In genomic region chr5:80238778-80239679, GRCh38 we compare ENCODE assay signal across 9 cellular contexts. TPM values are rescaled to one million over a fixed set of nuclear protein-coding genes. Genes with fewer than 3 reads are reported as not detected.
A peak's percentile ranks its signal among the peaks of the same experiment; 100 is the strongest.
DNase-seq lines count a peak whose midpoint lies in the region; ATAC-seq lines count a peak whose summit lies in the region.
"Had no signal": no experiment of that assay in that cellular context is flagged by ENCODE, and none has a peak within 500 bp of the region (broad histone marks: within the 10 kb centered on the region; RNA-seq: fewer than 3 reads in every experiment).

No MANE protein-coding gene starts in this region.

- H3K27me3 ChIP-seq in trophoblast cell (ENCODE audit: insufficient read depth, low read length), result no peaks in the 10 kb centered on the region
- H3K27me3 ChIP-seq: SJSA1 had no signal

- H3K79me2 ChIP-seq in trophoblast cell (ENCODE audit: control insufficient read depth, insufficient read depth, low read length, poor library complexity), result peaks cover 7% of the 10 kb centered on the region

- peak overlapping the region; percentile 29 for H3K4me3 Mint-ChIP-seq in activated T-cell treated with anti-CD3 and anti-CD28 coated beads, Interleukin-2, amount 50 U/mL, for 4 hours
- no peak overlapping the region for H3K4me3 Mint-ChIP-seq in activated CD8-positive, alpha-beta T cell treated with anti-CD3 and anti-CD28 coated beads, Interleukin-2, amount 10 ng/mL, durations not matched to agents 7 days and 5 days
- peak overlapping the region; percentile 29 to 33 for H3K4me3 Mint-ChIP-seq in stimulated activated naive B cell treated with anti-CD40 and anti-IgM and Interleukin-4, amounts not matched to agents 10 μg/mL and 1 μg/mL and 100 μg/mL, for 72 hours

- no peak overlapping the region for H2BK5ac ChIP-seq in trophoblast cell (ENCODE audit: low read depth, low read length, poor library complexity)

- H2AK5ac ChIP-seq in trophoblast cell (ENCODE audit: low read length), result no peak overlapping the region

- H3K18ac ChIP-seq in trophoblast cell (ENCODE audit: low read length), result no peak overlapping the region

- H3K36me3 ChIP-seq in trophoblast cell (ENCODE audit: control insufficient read depth in 1 of 2, insufficient read depth in 2 of 2, low read length in 2 of 2), result peaks cover 15 to 17% of the 10 kb centered on the region in 2 experiments
- H3K36me3 ChIP-seq: SJSA1 had no signal

- H4K8ac ChIP-seq in trophoblast cell (ENCODE audit: low read depth, low read length), result no peak overlapping the region

- H3K79me1 ChIP-seq in trophoblast cell (ENCODE audit: low read length), result no peaks in the 10 kb centered on the region

- H3K4me1 Mint-ChIP-seq in activated T-cell treated with anti-CD3 and anti-CD28 coated beads, Interleukin-2, amount 50 U/mL, for 4 hours (ENCODE audit: low read depth), result peaks cover 68% of the 10 kb centered on the region
- H3K4me1 Mint-ChIP-seq in activated CD8-positive, alpha-beta T cell treated with anti-CD3 and anti-CD28 coated beads, Interleukin-2, amount 10 ng/mL, durations not matched to agents 7 days and 5 days (ENCODE audit: low read depth), result peaks cover 58% of the 10 kb centered on the region
- H3K4me1 Mint-ChIP-seq in stimulated activated naive B cell treated with anti-CD40 and anti-IgM and Interleukin-4, amounts not matched to agents 10 μg/mL and 1 μg/mL and 100 μg/mL, for 72 hours, result peaks cover 26 to 56% of the 10 kb centered on the region in 2 donors

- H3K23ac ChIP-seq in trophoblast cell (ENCODE audit: low read length), result no peak overlapping the region

- H3K9ac ChIP-seq in trophoblast cell (ENCODE audit: low read length), result no peak overlapping the region

- H3K14ac ChIP-seq in trophoblast cell (ENCODE audit: low read length), result no peak overlapping the region

- H3K4me3 ChIP-seq in trophoblast cell (ENCODE audit: low read depth, low read length), result no peak overlapping the region
- H3K4me3 ChIP-seq: SJSA1 had no signal

- no peak overlapping the region for H4K91ac ChIP-seq in trophoblast cell (ENCODE audit: low read depth, low read length)

- peak; percentile 25 to 26 for ATAC-seq in activated T-cell treated with anti-CD3 and anti-CD28 coated beads, Interleukin-2, amount 50 U/mL, for 4 hours
- no peak for ATAC-seq in activated CD8-positive, alpha-beta T cell treated with anti-CD3 and anti-CD28 coated beads, Interleukin-2, amount 10 ng/mL, durations not matched to agents 7 days and 5 days
- ATAC-seq in left ventricle myocardium superior, result peak; percentile 78
- ATAC-seq in stimulated activated naive B cell treated with anti-CD40 and anti-IgM and Interleukin-4, amounts not matched to agents 10 μg/mL and 1 μg/mL and 100 μg/mL, for 72 hours (replicated peaks), result no peak
- ATAC-seq in HG03442 (IDR thresholded peaks at IDR 0.05; ENCODE audit: unreplicated experiment), result no peak

- intact Hi-C loops in left ventricle myocardium superior (cut with micrococcal nuclease), result no loop called here

- POLR2A ChIA-PET in activated CD8-positive, alpha-beta T cell treated with anti-CD3 and anti-CD28 coated beads, Interleukin-2, amount 10 ng/mL, durations not matched to agents 7 days and 5 days (lab: Charles Lee), result interaction anchor here (1.4 to 2.1 kb wide), 2 partner anchors 17 to 46 kb away, joined by 3 to 15 read pairs; partner anchors contain the start of gene SERINC5

- no peak overlapping the region for H3K27ac ChIP-seq in trophoblast cell (ENCODE audit: low read depth, low read length)
- H3K27ac ChIP-seq: SJSA1 had no signal

- H3K9me3 ChIP-seq in trophoblast cell (ENCODE audit: insufficient read depth, low read depth, low read length), result peaks cover 3% of the 10 kb centered on the region
- H3K9me3 ChIP-seq: SJSA1 had no signal

- H2AFZ ChIP-seq in trophoblast cell (ENCODE audit: insufficient read depth, low read length, poor library complexity), result no peak overlapping the region

- peaks cover 22% of the 10 kb centered on the region for H3K36me3 Mint-ChIP-seq in activated T-cell treated with anti-CD3 and anti-CD28 coated beads, Interleukin-2, amount 50 U/mL, for 4 hours (ENCODE audit: insufficient read depth)
- H3K36me3 Mint-ChIP-seq in activated CD8-positive, alpha-beta T cell treated with anti-CD3 and anti-CD28 coated beads, Interleukin-2, amount 10 ng/mL, durations not matched to agents 7 days and 5 days (ENCODE audit: low read depth), result peaks cover 82% of the 10 kb centered on the region
- peaks cover 20 to 22% of the 10 kb centered on the region in 2 donors for H3K36me3 Mint-ChIP-seq in stimulated activated naive B cell treated with anti-CD40 and anti-IgM and Interleukin-4, amounts not matched to agents 10 μg/mL and 1 μg/mL and 100 μg/mL, for 72 hours

- peaks cover 14% of the 10 kb centered on the region for H3K9me3 Mint-ChIP-seq in activated T-cell treated with anti-CD3 and anti-CD28 coated beads, Interleukin-2, amount 50 U/mL, for 4 hours
- peaks cover 18% of the 10 kb centered on the region for H3K9me3 Mint-ChIP-seq in activated CD8-positive, alpha-beta T cell treated with anti-CD3 and anti-CD28 coated beads, Interleukin-2, amount 10 ng/mL, durations not matched to agents 7 days and 5 days (ENCODE audit: insufficient read depth)
- peaks cover 4 to 9% of the 10 kb centered on the region in 2 donors for H3K9me3 Mint-ChIP-seq in stimulated activated naive B cell treated with anti-CD40 and anti-IgM and Interleukin-4, amounts not matched to agents 10 μg/mL and 1 μg/mL and 100 μg/mL, for 72 hours

- WGBS in trophoblast cell (ENCODE audit: extremely low coverage, insufficient coverage, insufficient read length), result no CpG with 5 or more reads among the region's 8 CpGs

- DNase-seq in activated T-cell treated with anti-CD3 and anti-CD28 coated beads, Interleukin-2, amount 50 U/mL, for 4 hours, result no peak
- DNase-seq in activated T-cell treated with anti-CD3 and anti-CD28 coated beads, Interleukin-2, amount 50 U/mL, for 1 hour, result no peak
- no peak for DNase-seq in activated CD8-positive, alpha-beta T cell treated with anti-CD3 and anti-CD28 coated beads, Interleukin-2, amount 10 ng/mL, durations not matched to agents 7 days and 5 days
- DNase-seq in left ventricle myocardium superior (peak; percentile 80), trophoblast cell (no peak), iPS-NIHi7 (ENCODE audit: extremely low spot score) (no peak)
- DNase-seq in stimulated activated naive B cell treated with anti-CD40 and anti-IgM and Interleukin-4, amounts not matched to agents 10 μg/mL and 1 μg/mL and 100 μg/mL, for 72 hours, result no peak

- no peak overlapping the region for H2BK12ac ChIP-seq in trophoblast cell (ENCODE audit: low read length)

- no peak overlapping the region for H2BK120ac ChIP-seq in trophoblast cell (ENCODE audit: insufficient read depth, low read length, poor library complexity)

- H3K4me2 ChIP-seq in trophoblast cell (ENCODE audit: low read length), result no peak overlapping the region

- CTCF ChIA-PET in activated CD8-positive, alpha-beta T cell treated with anti-CD3 and anti-CD28 coated beads, Interleukin-2, amount 10 ng/mL, durations not matched to agents 7 days and 5 days (lab: Charles Lee), result interaction anchor here (1.2 to 2.2 kb wide), 3 partner anchors 12 to 147 kb away, joined by 4 to 8 read pairs (median 5); no protein-coding TSS in a partner anchor

- peaks cover 0 to 2% of the 10 kb centered on the region in 2 experiments for H3K4me1 ChIP-seq in trophoblast cell (ENCODE audit: control insufficient read depth in 1 of 2, insufficient read depth in 2 of 2, low read length in 2 of 2)

- H3K27ac Mint-ChIP-seq in activated CD8-positive, alpha-beta T cell treated with anti-CD3 and anti-CD28 coated beads, Interleukin-2, amount 10 ng/mL, durations not matched to agents 7 days and 5 days, result peak overlapping the region; percentile 46
- H3K27ac Mint-ChIP-seq in stimulated activated naive B cell treated with anti-CD40 and anti-IgM and Interleukin-4, amounts not matched to agents 10 μg/mL and 1 μg/mL and 100 μg/mL, for 72 hours, result peak overlapping the region; percentile 67

- H3K27me3 Mint-ChIP-seq in activated T-cell treated with anti-CD3 and anti-CD28 coated beads, Interleukin-2, amount 50 U/mL, for 4 hours (ENCODE audit: low read depth), result no peaks in the 10 kb centered on the region
- H3K27me3 Mint-ChIP-seq in activated CD8-positive, alpha-beta T cell treated with anti-CD3 and anti-CD28 coated beads, Interleukin-2, amount 10 ng/mL, durations not matched to agents 7 days and 5 days (ENCODE audit: low read depth), result no peaks in the 10 kb centered on the region
- no peaks in the 10 kb centered on the region for H3K27me3 Mint-ChIP-seq in stimulated activated naive B cell treated with anti-CD40 and anti-IgM and Interleukin-4, amounts not matched to agents 10 μg/mL and 1 μg/mL and 100 μg/mL, for 72 hours

- no peak overlapping the region for H3K4ac ChIP-seq in trophoblast cell (ENCODE audit: low read depth, low read length)

- H4K12ac ChIP-seq in trophoblast cell (ENCODE audit: low read depth, low read length), result no peak overlapping the region

RNA-seq across cellular contexts. Expression of gene SERINC5, which starts 16.8 kb away (rescaled TPM):
- 10 to 100 TPM; 18.0 to 21.5 (median 21.1) TPM for total RNA-seq in activated T-cell treated with anti-CD3 and anti-CD28 coated beads, Interleukin-2, amount 50 U/mL, for 4 hours
- total RNA-seq in activated CD8-positive, alpha-beta T cell treated with anti-CD3 and anti-CD28 coated beads, Interleukin-2, amount 10 ng/mL, durations not matched to agents 7 days and 5 days, result 10 to 100 TPM; 52.5 to 54.5 TPM
- total RNA-seq in left ventricle myocardium superior, result 13.7 TPM
- 106 and 110 TPM in 2 replicates for polyA plus RNA-seq in trophoblast cell (2013)

Comparison
In these comparisons a context has a peak if more than half of its experiments do, and no peak if none do; other contexts are left out.
1. ATAC-seq: peak in activated T-cell treated with anti-CD3 and anti-CD28 coated beads, Interleukin-2, amount 50 U/mL, for 4 hours (2 of 2) and left ventricle myocardium superior (single experiment); none in activated CD8-positive, alpha-beta T cell treated with anti-CD3 and anti-CD28 coated beads, Interleukin-2, amount 10 ng/mL, durations not matched to agents 7 days and 5 days (single experiment), stimulated activated naive B cell treated with anti-CD40 and anti-IgM and Interleukin-4, amounts not matched to agents 10 μg/mL and 1 μg/mL and 100 μg/mL, for 72 hours (0 of 2) and HG03442 (single experiment).